13 cellular contexts compared by ENCODE assay signal in the genomic region with DNA sequence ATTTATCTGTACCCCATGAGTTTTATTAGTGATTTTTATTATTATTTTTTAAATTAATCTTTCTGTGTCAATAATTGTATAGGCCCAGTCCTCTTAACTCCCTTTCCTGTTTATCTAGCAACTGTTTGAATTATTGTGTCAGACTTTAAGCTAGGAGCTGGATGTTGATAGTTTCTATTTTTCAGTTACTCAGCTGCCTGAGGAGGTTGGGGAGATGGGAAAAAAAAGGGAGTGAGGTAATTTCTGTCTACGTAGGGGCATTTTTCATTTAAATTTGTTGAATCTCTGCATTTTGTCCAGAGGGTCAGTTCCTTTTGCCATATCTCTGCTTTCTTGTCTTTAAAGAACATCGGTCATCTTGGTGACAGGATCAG. TPM values are rescaled to one million over a fixed set of nuclear protein-coding genes. Genes with fewer than 3 reads are reported as not detected.
A peak's percentile ranks its signal among the peaks of the same experiment; 100 is the strongest.
DNase-seq lines count a peak whose midpoint lies in the region; ATAC-seq and TF ChIP-seq lines count a peak whose summit lies in the region.
"Had no signal": no experiment of that assay in that cellular context is flagged by ENCODE, and none has a peak within 500 bp of the region (broad histone marks: within the 10 kb centered on the region; RNA-seq: fewer than 3 reads in every experiment).

No MANE protein-coding gene starts in this region.

- H3K4me1 ChIP-seq in neutrophil (ENCODE audit: control insufficient read depth in 1 of 2, insufficient read depth in 1 of 2, low read depth in 1 of 2, low read length in 1 of 2) (peaks cover 31 to 35% of the 10 kb centered on the region in 2 experiments), stomach (peaks cover 0 to 14% (median 5%) of the 10 kb centered on the region in 4 donors)
- H3K4me1 ChIP-seq: thyroid gland had no signal

- H3K4me3 ChIP-seq in NB4 (ENCODE audit: low read depth, low read length) (peak overlapping the region; percentile 63), choroid plexus epithelial cell (ENCODE audit: low read depth, low read length) (no peak overlapping the region), neutrophil (ENCODE audit: low read depth in 1 of 2, low read length in 1 of 2) (peak overlapping the region; percentile 59 to 60), stomach (no peak overlapping the region)

- intact Hi-C loops in stomach (cut with DNase I; ENCODE audit: low total_unique reads): loop anchor here (5.0 kb wide), 1 partner anchor 33 kb away; no protein-coding TSS in a partner anchor

- 52 to 74% (median 67%) methylated on average over 2 of the region's 2 CpGs for WGBS in stomach, 5 donors

- DNase-seq in DMS153 treated with DMSO at 0.1 percent for 48 hours (lab: John Stamatoyannopoulos, UW; ENCODE audit: unreplicated experiment): peak; percentile 3
- no peak for DNase-seq in DMS153 (lab: John Stamatoyannopoulos, UW)
- peak; percentile 62 for DNase-seq in NB4 (ENCODE audit: low read depth)
- DNase-seq in choroid plexus epithelial cell (ENCODE audit: low read depth): peak; percentile 52
- no peak for DNase-seq in stomach
- no peak for DNase-seq in COLO668 (lab: John Stamatoyannopoulos, UW; ENCODE audit: unreplicated experiment)
- DNase-seq: caudate nucleus; CD8-positive, alpha-beta T cell; NCI-H2107; T-helper 9 cell had no signal

- no peak for TF ChIP-seq POLR2A in NB4 (IDR thresholded peaks at IDR 0.05; ENCODE audit: extremely low read depth, insufficient read length)
- TF ChIP-seq POLR2A in stomach (IDR thresholded peaks at IDR 0.05): no peak

- H3K36me3 ChIP-seq in neutrophil (no peaks in the 10 kb centered on the region), stomach (no peaks in the 10 kb centered on the region)
- H3K36me3 ChIP-seq: thyroid gland had no signal

- no peak for TF ChIP-seq CTCF in NB4 (IDR thresholded peaks at IDR 0.05; ENCODE audit: low read depth, low read length)
- no peak for TF ChIP-seq CTCF in choroid plexus epithelial cell (conservative IDR thresholded peaks at IDR 0.05; ENCODE audit: low read depth, low read length)
- TF ChIP-seq CTCF in neutrophil (IDR thresholded peaks at IDR 0.05): no peak
- TF ChIP-seq CTCF in stomach (IDR thresholded peaks at IDR 0.05): no peak

- H3K9me3 ChIP-seq in neutrophil (no peaks in the 10 kb centered on the region), stomach (no peaks in the 10 kb centered on the region)
- H3K9me3 ChIP-seq: thyroid gland had no signal

- peaks cover 29% of the 10 kb centered on the region for H3K27me3 ChIP-seq in neutrophil
- peaks cover 0 to 60% (median 12%) of the 10 kb centered on the region in 3 donors for H3K27me3 ChIP-seq in stomach

- H3K27ac ChIP-seq in neutrophil (peak overlapping the region; percentile 80), stomach (no peak overlapping the region)
- H3K27ac ChIP-seq: thyroid gland had no signal

- ATAC-seq in GM18907 (IDR thresholded peaks at IDR 0.05; ENCODE audit: unreplicated experiment): no peak
- ATAC-seq: CD8-positive, alpha-beta T cell had no signal

- TF ChIP-seq EP300 in stomach (IDR thresholded peaks at IDR 0.05): no peak

RNA-seq across cellular contexts. Expression of gene ZNF518A, which starts 5.0 kb away (rescaled TPM):
- total RNA-seq in stomach: 10 to 100 TPM in 4 of 5 donors, 1 to 10 TPM in 1; 7.0 to 57.5 (median 16.1) TPM
- 1 to 10 TPM; 2.8 to 5.7 (median 3.5) TPM for polyA plus RNA-seq in stomach

Comparison
In these comparisons a context has a peak if more than half of its experiments do, and no peak if none do; other contexts are left out.
1. DNase-seq: peak in DMS153 treated with DMSO at 0.1 percent for 48 hours (single experiment), NB4 (single experiment) and choroid plexus epithelial cell (single experiment); none in DMS153 (single experiment), stomach (single experiment) and COLO668 (single experiment).
2. H3K4me3 ChIP-seq: peak in NB4 (single experiment) and neutrophil (2 of 2); none in choroid plexus epithelial cell (single experiment) and stomach (0 of 4).